Comparison of ENCODE assay signal across 14 cellular contexts in genomic region chr9:127500399-127500798, GRCh38.
"Had no signal": no experiment of that assay in that cellular context is flagged by ENCODE, and none has a peak within 500 bp of the region (broad histone marks: within the 10 kb centered on the region; RNA-seq: fewer than 3 reads in every experiment).

No MANE protein-coding gene starts in this region.

- H3K4me1 ChIP-seq: right lobe of liver had no signal

- ATAC-seq: activated CD8-positive, alpha-beta T cell treated with anti-CD3 and anti-CD28 coated beads for 36 hours; activated T-cell treated with anti-CD3 and anti-CD28 coated beads, Interleukin-2, amount 50 U/mL, for 4 hours; left ventricle myocardium superior; right lobe of liver had no signal

- H3K4me3 ChIP-seq: colonic mucosa, esophagus muscularis mucosa, right lobe of liver, stomach, testis, upper lobe of left lung had no signal

- H3K27me3 ChIP-seq: colonic mucosa, esophagus muscularis mucosa, right lobe of liver, stomach, testis, upper lobe of left lung had no signal

- DNase-seq: activated CD4-positive, alpha-beta T cell treated with anti-CD3 and anti-CD28 coated beads for 4 hours; activated CD8-positive, alpha-beta T cell treated with anti-CD3 and anti-CD28 coated beads for 36 hours; activated effector memory CD4-positive, alpha-beta T cell treated with Interleukin-2 at 50 U/mL for 16 hours; activated T-cell treated with anti-CD3 and anti-CD28 coated beads, Interleukin-2, amount 50 U/mL, for 4 hours; colonic mucosa; hippocampal formation; left ventricle myocardium superior; occipital lobe; right lobe of liver; stomach; T-helper 1 cell; testis; upper lobe of left lung had no signal

- H3K27ac ChIP-seq: colonic mucosa, esophagus muscularis mucosa, right lobe of liver, stomach, testis, upper lobe of left lung had no signal

- H3K9me3 ChIP-seq: colonic mucosa, esophagus muscularis mucosa, right lobe of liver, stomach, testis, upper lobe of left lung had no signal
